8 cellular contexts compared by ENCODE assay signal in the genomic region with DNA sequence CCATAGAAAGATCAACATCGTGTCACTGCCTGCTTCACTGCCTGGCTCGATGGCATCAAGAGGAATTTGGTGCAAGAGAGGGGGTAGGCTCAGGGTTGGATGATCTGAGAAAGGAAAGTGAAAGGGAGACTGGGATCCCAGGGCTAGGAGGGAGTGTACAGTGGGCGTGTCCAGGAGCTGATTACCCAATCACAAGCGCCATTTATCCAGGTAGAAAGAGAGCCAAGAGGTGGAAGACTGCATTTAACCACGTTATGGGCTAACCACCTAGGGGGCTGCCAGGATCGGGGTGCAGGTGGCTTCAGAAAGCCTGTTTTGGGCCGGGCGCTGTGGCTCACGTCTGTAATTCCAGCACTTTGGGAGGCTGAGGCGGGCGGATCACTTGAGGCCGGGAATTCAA. TPM values are rescaled to one million over a fixed set of nuclear protein-coding genes. Genes with fewer than 3 reads are reported as not detected.
DNase-seq lines count a peak whose midpoint lies in the region; ATAC-seq and TF ChIP-seq lines count a peak whose summit lies in the region.

No MANE protein-coding gene starts in this region.

- CTCF ChIA-PET in SK-N-SH (lab: Yijun Ruan, JAX), result interaction anchor here (0.8 to 15.1 kb wide), 27 partner anchors 8 to 649 kb away, joined by 3 to 160 read pairs (median 5); a partner anchor contains a TSS

- H3K4me3 ChIP-seq in SK-N-SH (ENCODE audit: low read depth in 2 of 2, low read length in 1 of 2) (0 out of 4 replicates have a peak overlapping the region, but pooled peaks of 1 of the 2 experiments have one; percentile 5), iPS-15b (ENCODE audit: low read depth, low read length) (peak overlapping the region; percentile 20), transverse colon (no peak overlapping the region)

- H3K27me3 ChIP-seq in SK-N-SH (ENCODE audit: insufficient read depth), result no peaks in the 10 kb centered on the region
- H3K27me3 ChIP-seq in iPS-15b (ENCODE audit: control insufficient read depth, insufficient read depth, low read length), result no peaks in the 10 kb centered on the region
- H3K27me3 ChIP-seq in transverse colon, result no peaks in the 10 kb centered on the region

- H3K4me1 ChIP-seq in SK-N-SH (ENCODE audit: control insufficient read depth in 1 of 2, insufficient read depth in 2 of 2, low read depth in 1 of 2, low read length in 1 of 2) (peaks cover 21 to 22% of the 10 kb centered on the region in 2 experiments), iPS-15b (ENCODE audit: control insufficient read depth, insufficient read depth, low read length) (peaks cover 68% of the 10 kb centered on the region), transverse colon (peaks cover 0 to 10% (median 3%) of the 10 kb centered on the region in 4 donors)

- H3K9me3 ChIP-seq in SK-N-SH (no peaks in the 10 kb centered on the region), iPS-15b (ENCODE audit: control insufficient read depth, insufficient read depth, low read length) (no peaks in the 10 kb centered on the region), transverse colon (no peaks in the 10 kb centered on the region)

- peaks cover 0 to 7% of the 10 kb centered on the region in 2 experiments for H3K36me3 ChIP-seq in SK-N-SH (replicated peaks in 1 of 2; ENCODE audit: control insufficient read depth in 1 of 2, insufficient read depth in 2 of 2, low read length in 1 of 2)
- peaks cover 56% of the 10 kb centered on the region for H3K36me3 ChIP-seq in iPS-15b (ENCODE audit: control insufficient read depth, insufficient read depth, low read length)
- no peaks in the 10 kb centered on the region for H3K36me3 ChIP-seq in transverse colon

- H3K9ac ChIP-seq in SK-N-SH, result no peak overlapping the region
- no peak overlapping the region for H3K9ac ChIP-seq in iPS-15b (ENCODE audit: low read depth, low read length)

- POLR2A ChIA-PET in SK-N-SH (lab: Yijun Ruan, JAX), result interaction anchor here (0.6 to 1.2 kb wide), 2 partner anchors 11 to 659 kb away, joined by 3 read pairs; no protein-coding TSS in a partner anchor

- H3K9me2 ChIP-seq in SK-N-SH, result no peaks in the 10 kb centered on the region

- TF ChIP-seq RAD21 in SK-N-SH (IDR thresholded peaks at IDR 0.05; ENCODE audit: low read length), result no peak

- peak overlapping the region in 1 of 2 experiments; percentile 3; a peak in 1 of 4 replicates for H3K27ac ChIP-seq in SK-N-SH (ENCODE audit: low read depth in 2 of 2, low read length in 1 of 2)
- no peak overlapping the region for H3K27ac ChIP-seq in transverse colon

- H2AFZ ChIP-seq in SK-N-SH (ENCODE audit: low read depth), result no peak overlapping the region

- H3K79me2 ChIP-seq in SK-N-SH (ENCODE audit: insufficient read depth), result peaks cover 100% of the 10 kb centered on the region

- no peak for TF ChIP-seq POLR2A in transverse colon (IDR thresholded peaks at IDR 0.05)

- intact Hi-C loops in transverse colon (cut with DNase I; ENCODE audit: low total_unique reads), result no loop called here

- DNase-seq in NCI-H510A treated with DMSO at 0.1 percent for 48 hours (lab: John Stamatoyannopoulos, UW) (peak; percentile 30), NCI-H510A (lab: John Stamatoyannopoulos, UW) (no peak), SK-N-SH (no peak), transverse colon (peak; percentile 29), NCI-H2171 treated with DMSO at 0.1 percent for 48 hours (lab: John Stamatoyannopoulos, UW) (no peak)
- no peak for DNase-seq in stimulated activated CD4-positive, alpha-beta T cell treated with anti-CD3 and anti-CD28 coated beads, Interleukin-1b, Interleukin-23, amount 100 ng/mL, for 48 hours

- WGBS in SK-N-SH (ENCODE audit: low lambda C conversion rate), result 88% methylated on average over 12 of the region's 12 CpGs
- WGBS in transverse colon (ENCODE audit: low coverage in 1 of 2), 2 donors, result 53 to 74% methylated on average over 2 to 12 of the region's 12 CpGs

- TF ChIP-seq EP300 in SK-N-SH (IDR thresholded peaks at IDR 0.05; ENCODE audit: borderline replicate concordance in 1 of 2, low read depth in 1 of 2, low read length in 1 of 2), result no peak
- no peak for TF ChIP-seq EP300 in transverse colon (IDR thresholded peaks at IDR 0.05; ENCODE audit: low read depth)

- in situ Hi-C loops in transverse colon (cut with MboI; ENCODE audit: low pct_ligation_motif_present in 1 of 4, low pct_unique_long_range_greater_than_20kb in 1 of 4, low sequenced_read_pairs in 3 of 4), result no loop called here

- no peak for ATAC-seq in GM21723 (IDR thresholded peaks at IDR 0.05; ENCODE audit: unreplicated experiment)

- peak overlapping the region; percentile 39 for H3K4me2 ChIP-seq in SK-N-SH

- peaks cover 99% of the 10 kb centered on the region for H4K20me1 ChIP-seq in SK-N-SH (ENCODE audit: insufficient read depth)

- TF ChIP-seq CTCF in SK-N-SH (IDR thresholded peaks at IDR 0.05), result no peak
- no peak for TF ChIP-seq CTCF in transverse colon (IDR thresholded peaks at IDR 0.05)

- peaks cover 41% of the 10 kb centered on the region for H3F3A ChIP-seq in SK-N-SH (replicated peaks; ENCODE audit: insufficient read depth)

TF ChIP-seq in SK-N-SH, 30 proteins besides CTCF, POLR2A, EP300 and RAD21:
- TF ChIP-seq NRF1 (IDR thresholded peaks at IDR 0.05; ENCODE audit: low read depth, low read length), result no peak
- no peak for TF ChIP-seq FOSL2 (IDR thresholded peaks at IDR 0.05; ENCODE audit: borderline replicate concordance, low read depth)
- TF ChIP-seq JUND (IDR thresholded peaks at IDR 0.05), result no peak

RNA-seq across cellular contexts. Expression of a gene that starts 10.3 kb away (rescaled TPM):
- polyA plus RNA-seq in SK-N-SH (2012; rRNA removed), result 76.1 and 86.0 TPM in 2 replicates
- polyA plus RNA-seq in SK-N-SH (2012; cell fraction: cytosol; rRNA removed), result 44.3 and 58.4 TPM in 2 replicates
- 131 and 142 TPM in 2 replicates for polyA plus RNA-seq in SK-N-SH (2012; cell fraction: nucleus; rRNA removed)
- 10 to 100 TPM; 11.7 to 25.8 (median 16.1) TPM for total RNA-seq in transverse colon

Comparison
In these comparisons a context has a peak if more than half of its experiments do, and no peak if none do; other contexts are left out.
1. DNase-seq: peak in NCI-H510A treated with DMSO at 0.1 percent for 48 hours (single experiment) and transverse colon (single experiment); none in NCI-H510A (single experiment), SK-N-SH (single experiment), stimulated activated CD4-positive, alpha-beta T cell treated with anti-CD3 and anti-CD28 coated beads, Interleukin-1b, Interleukin-23, amount 100 ng/mL, for 48 hours (single experiment) and NCI-H2171 treated with DMSO at 0.1 percent for 48 hours (single experiment).